Comparison of ENCODE assay signal across 8 cellular contexts in the genomic region with DNA sequence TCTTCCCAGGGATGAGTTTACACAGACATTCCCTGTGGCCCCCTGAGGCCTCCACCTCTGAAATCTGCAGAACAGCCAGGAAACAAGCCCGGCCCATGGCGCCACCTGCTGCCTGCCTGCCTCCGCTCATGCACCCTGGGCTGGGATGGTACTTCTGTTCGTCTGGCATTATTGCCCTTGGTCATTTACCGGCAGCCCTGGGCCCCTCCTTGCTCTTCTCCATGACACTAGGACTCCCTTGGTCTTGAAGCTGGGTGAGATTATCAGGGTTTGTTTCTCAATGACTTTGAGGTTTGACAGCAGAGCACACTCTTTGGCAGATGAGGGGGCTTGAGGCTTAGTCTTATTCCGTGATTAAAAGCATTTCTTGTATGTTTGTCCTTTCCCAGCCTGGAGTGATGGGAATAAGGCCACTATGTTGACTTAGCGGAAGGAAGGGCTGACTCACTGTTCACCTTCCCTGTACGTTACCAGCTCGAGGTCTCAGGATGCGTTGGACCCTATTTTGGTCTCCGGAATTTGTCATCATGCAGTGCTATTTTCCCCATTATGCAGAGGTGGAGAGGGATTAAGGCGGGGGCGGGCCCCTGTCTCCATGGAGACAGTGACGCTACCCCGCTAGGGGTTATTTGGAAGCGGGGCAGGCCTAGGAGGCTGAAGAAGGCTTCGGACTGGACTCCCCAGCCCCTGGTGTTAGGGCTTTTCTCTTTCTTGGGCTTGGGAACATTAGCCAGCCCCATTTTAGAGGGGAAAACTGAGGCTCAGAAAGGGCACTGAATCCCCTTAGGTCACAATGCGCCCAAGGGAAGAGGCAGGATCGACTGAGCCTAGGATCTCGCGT. TPM values are rescaled to one million over a fixed set of nuclear protein-coding genes. Genes with fewer than 3 reads are reported as not detected.
DNase-seq lines count a peak whose midpoint lies in the region; ATAC-seq and TF ChIP-seq lines count a peak whose summit lies in the region.

No MANE protein-coding gene starts in this region.

- peak in 1 of 4 donors; percentile 17 for TF ChIP-seq POLR2A in upper lobe of left lung (IDR thresholded peaks at IDR 0.05)

- no peak overlapping the region for H2BK20ac ChIP-seq in H9 (ENCODE audit: low read depth, low read length, poor library complexity, severe bottlenecking)

- H2BK120ac ChIP-seq in H9 (ENCODE audit: low read depth, low read length, poor library complexity, severe bottlenecking) = no peak overlapping the region

- H4K8ac ChIP-seq in H9 (replicated peaks; ENCODE audit: insufficient read length, low read depth, low read length) = no peak overlapping the region

- no peaks in the 10 kb centered on the region for H3K9me3 ChIP-seq in H9 (ENCODE audit: control insufficient read depth, low read depth, low read length)
- H3K9me3 ChIP-seq in MM.1S (replicated peaks; ENCODE audit: insufficient read depth, low read length) = no peaks in the 10 kb centered on the region
- H3K9me3 ChIP-seq in SU-DHL-6 (ENCODE audit: insufficient read depth, low read length) = no peaks in the 10 kb centered on the region
- no peaks in the 10 kb centered on the region for H3K9me3 ChIP-seq in upper lobe of left lung

- H3K23ac ChIP-seq in H9 (ENCODE audit: insufficient read length, low read depth, low read length) = no peak overlapping the region

- H3K4me2 ChIP-seq in H9 (ENCODE audit: insufficient read depth, insufficient read length, low read length) (peak overlapping the region; percentile 96), MM.1S (ENCODE audit: low read depth, low read length) (peak overlapping the region; percentile 96), SU-DHL-6 (ENCODE audit: low read depth, low read length, poor library complexity, severe bottlenecking) (peak overlapping the region; percentile 81)

- TF ChIP-seq CTCF in H9 (conservative IDR thresholded peaks at IDR 0.05) (peak; percentile 90), MM.1S (IDR thresholded peaks at IDR 0.05; ENCODE audit: low read length) (peak; percentile 86), SU-DHL-6 (IDR thresholded peaks at IDR 0.05; ENCODE audit: insufficient read depth, low read length, poor library complexity, severe bottlenecking) (peak; percentile 73), upper lobe of left lung (IDR thresholded peaks at IDR 0.05) (peak; percentile 43 to 69 (median 60))

- H3K27ac ChIP-seq in H9 (ENCODE audit: insufficient read length, low read depth, low read length) (no peak overlapping the region), MM.1S (ENCODE audit: low read length) (peak overlapping the region; percentile 5; the same call in 1 of the 2 replicates), SU-DHL-6 (ENCODE audit: low read depth, low read length) (no peak overlapping the region), adipose tissue (ENCODE audit: low read depth, low read length) (peak overlapping the region; percentile 71), upper lobe of left lung (peak overlapping the region; percentile 90 to 99 (median 92))

- H3K79me1 ChIP-seq in H9 (ENCODE audit: insufficient read depth, low read depth, low read length, poor library complexity, severe bottlenecking) = no peaks in the 10 kb centered on the region

- peak; percentile 66 to 78 for ATAC-seq in left cardiac atrium
- ATAC-seq in upper lobe of left lung (ENCODE audit: low FRiP score in 2 of 2) = peak; percentile 82 to 89

- H3K18ac ChIP-seq in H9 (ENCODE audit: insufficient read length, low read depth, low read length) = no peak overlapping the region

- H3K27me3 ChIP-seq in H9 (ENCODE audit: insufficient read depth, low read length) = no peaks in the 10 kb centered on the region
- H3K27me3 ChIP-seq in MM.1S (replicated peaks; ENCODE audit: insufficient read depth, low read length) = no peaks in the 10 kb centered on the region
- no peaks in the 10 kb centered on the region for H3K27me3 ChIP-seq in SU-DHL-6 (ENCODE audit: low read length)
- H3K27me3 ChIP-seq in upper lobe of left lung = no peaks in the 10 kb centered on the region

- no peaks in the 10 kb centered on the region; the same call in 1 of the 2 replicates for H3K79me2 ChIP-seq in H9 (ENCODE audit: insufficient read depth, low read length)
- H3K79me2 ChIP-seq in MM.1S (ENCODE audit: low read length) = peaks cover 6% of the 10 kb centered on the region
- H3K79me2 ChIP-seq in SU-DHL-6 (ENCODE audit: insufficient read depth, low read length) = peaks cover 3% of the 10 kb centered on the region; the same call in 1 of the 2 replicates

- H3K56ac ChIP-seq in H9 (ENCODE audit: insufficient read length, low read depth, low read length) = no peak overlapping the region

- H4K20me1 ChIP-seq in H9 (ENCODE audit: control insufficient read depth, insufficient read depth, insufficient read length) (no peaks in the 10 kb centered on the region), MM.1S (ENCODE audit: insufficient read depth, low read length) (no peaks in the 10 kb centered on the region), SU-DHL-6 (ENCODE audit: low read depth, low read length) (no peaks in the 10 kb centered on the region)

- H4K5ac ChIP-seq in H9 (ENCODE audit: insufficient read length, low read depth, low read length) = no peak overlapping the region

- H3K27me3 Mint-ChIP-seq in H9 (ENCODE audit: low read depth) = peaks cover 3% of the 10 kb centered on the region

- H3K4ac ChIP-seq in H9 (ENCODE audit: low read depth, low read length) = no peak overlapping the region

- H3K4me1 ChIP-seq in H9 (ENCODE audit: insufficient read depth, low read length) = peaks cover 3% of the 10 kb centered on the region; the same call in 1 of the 2 replicates
- peaks cover 8% of the 10 kb centered on the region for H3K4me1 ChIP-seq in MM.1S (ENCODE audit: low read length)
- H3K4me1 ChIP-seq in upper lobe of left lung = peaks cover 22 to 32% (median 24%) of the 10 kb centered on the region in 4 donors

- no peak overlapping the region for H2BK15ac ChIP-seq in H9 (ENCODE audit: low read depth, low read length)

- no peak overlapping the region for H4K91ac ChIP-seq in H9 (ENCODE audit: insufficient read length, low read depth, low read length)

- WGBS in H9 (ENCODE audit: extremely low coverage, insufficient read length, low lambda C conversion rate) = no CpG with 5 or more reads among the region's 21 CpGs
- 2% methylated on average over 21 of the region's 21 CpGs for WGBS in adipose tissue, 3 donors
- WGBS in upper lobe of left lung, 2 donors = 2 to 3% methylated on average over 10 to 21 of the region's 21 CpGs

- peaks cover 20 to 23% (median 23%) of the 10 kb centered on the region in 3 experiments for H3K36me3 Mint-ChIP-seq in H9 (ENCODE audit: insufficient read depth in 1 of 3, low read depth in 3 of 3)

- peaks cover 15% of the 10 kb centered on the region for H3K23me2 ChIP-seq in H9 (ENCODE audit: insufficient read length, low read depth, low read length, poor library complexity, severe bottlenecking)

- H3K9me3 Mint-ChIP-seq in H9 = no peaks in the 10 kb centered on the region; a peak in 1 of 5 replicates

- peaks cover 17 to 26% of the 10 kb centered on the region in 2 experiments for H3K4me1 Mint-ChIP-seq in H9

- DNase-seq in ELR (ENCODE audit: low read depth) = peak; percentile 92
- DNase-seq in H9 = peak; percentile 96
- DNase-seq in MM.1S = peak; percentile 70
- peak; percentile 70 for DNase-seq in left cardiac atrium
- DNase-seq in posterior cingulate gyrus = peak; percentile 67 to 97 (median 80)
- peak; percentile 90 to 91 for DNase-seq in upper lobe of left lung

- no peak overlapping the region for H3K14ac ChIP-seq in H9 (ENCODE audit: insufficient read depth, low read length)

- H3K27ac Mint-ChIP-seq in H9 = peak overlapping the region; percentile 79 to 96 (median 91); a peak in 5 of 7 replicates

- H3K9ac ChIP-seq in H9 (ENCODE audit: extremely low read depth, insufficient read length, low read length) (no peak overlapping the region), MM.1S (ENCODE audit: low read length) (peak overlapping the region; percentile 49; the same call in 1 of the 2 replicates), SU-DHL-6 (ENCODE audit: low read length) (peak overlapping the region; percentile 86)

- H3K4me3 Mint-ChIP-seq in H9 = peak overlapping the region; percentile 84 to 91

- intact Hi-C loops in left cardiac atrium (cut with DNase I) (no loop called here), posterior cingulate gyrus (cut with DNase I) (loop anchor here (2.0 kb wide), 1 partner anchor 244 kb away; a partner anchor contains a TSS)

- H3K36me3 ChIP-seq in MM.1S (replicated peaks; ENCODE audit: insufficient read depth, low read length) (no peaks in the 10 kb centered on the region), SU-DHL-6 (ENCODE audit: low read length) (no peaks in the 10 kb centered on the region), upper lobe of left lung (peaks cover 0 to 10% (median 0%) of the 10 kb centered on the region in 4 donors)

- H2AFZ ChIP-seq in H9 (ENCODE audit: low read length) (peak overlapping the region; percentile 78), MM.1S (ENCODE audit: low read length) (peak overlapping the region; percentile 89), SU-DHL-6 (ENCODE audit: low read depth, low read length, severe bottlenecking) (peak overlapping the region; percentile 93)

- H2AK5ac ChIP-seq in H9 (ENCODE audit: insufficient read length, low read length) = no peak overlapping the region

- peak in 2 of 4 donors; percentile 17 to 52 for TF ChIP-seq EP300 in upper lobe of left lung (IDR thresholded peaks at IDR 0.05)

- peak overlapping the region; percentile 68 for H3K4me3 ChIP-seq in MM.1S (ENCODE audit: low read length)
- peak overlapping the region; percentile 84 for H3K4me3 ChIP-seq in SU-DHL-6 (ENCODE audit: insufficient read depth, low read length, poor library complexity, severe bottlenecking)
- H3K4me3 ChIP-seq in upper lobe of left lung = peak overlapping the region; percentile 58 to 97 (median 90)

- H3K9me2 ChIP-seq in MM.1S (replicated peaks; ENCODE audit: insufficient read depth, low read length) (no peaks in the 10 kb centered on the region), SU-DHL-6 (replicated peaks; ENCODE audit: insufficient read depth, low read length) (no peaks in the 10 kb centered on the region)

- no peak overlapping the region for H2BK12ac ChIP-seq in H9 (ENCODE audit: insufficient read length, low read depth, low read length)

- H3F3A ChIP-seq in MM.1S (ENCODE audit: insufficient read depth, low read length) (no peaks in the 10 kb centered on the region; the same call in 1 of the 2 replicates), SU-DHL-6 (ENCODE audit: insufficient read depth) (peaks cover 10% of the 10 kb centered on the region; the same call in 1 of the 2 replicates)

- H3T11ph ChIP-seq in H9 (ENCODE audit: low read length) = no peak overlapping the region

- no peak overlapping the region for H2BK5ac ChIP-seq in H9 (ENCODE audit: insufficient read length, low read length)

RNA-seq across cellular contexts. Expression of a gene that starts 0.7 kb away (rescaled TPM):
- 38.1 and 40.5 TPM in 2 replicates for total RNA-seq in H9 (2021)
- 10 to 100 TPM; 29.5 to 90.1 (median 42.8) TPM for polyA plus RNA-seq in adipose tissue
- 10 to 100 TPM; 31.5 to 33.1 TPM for total RNA-seq in left cardiac atrium
- total RNA-seq in upper lobe of left lung = 10 to 100 TPM; 40.4 to 69.1 (median 49.2) TPM

RNA-seq across cellular contexts. Expression of a gene that starts 58.6 kb away (rescaled TPM):
- 25.0 and 26.2 TPM in 2 replicates for total RNA-seq in H9 (2021)
- 10 to 100 TPM; 27.6 to 73.6 (median 68.0) TPM for polyA plus RNA-seq in adipose tissue
- 10 to 100 TPM; 14.7 to 17.0 TPM for total RNA-seq in left cardiac atrium
- 100 to 1,000 TPM in 1 of 6 donors, 10 to 100 TPM in 5; 14.4 to 111 (median 39.0) TPM for total RNA-seq in upper lobe of left lung

Comparison
In these comparisons a context has a peak if more than half of its experiments do, and no peak if none do; other contexts are left out.
1. H3K27ac ChIP-seq: peak in MM.1S (single experiment), adipose tissue (single experiment) and upper lobe of left lung (4 of 4); none in H9 (single experiment) and SU-DHL-6 (single experiment).
2. Peak in every context shown above with its lines, with median percentiles within 50 percentile points of each other: DNase-seq, H2AFZ ChIP-seq, H3K4me2 ChIP-seq, CTCF ChIP-seq and H3K4me3 ChIP-seq.